18 cellular contexts compared by ENCODE assay signal in genomic region chr13:109357751-109358150, GRCh38.
DNase-seq lines count a peak whose midpoint lies in the region; ATAC-seq and TF ChIP-seq lines count a peak whose summit lies in the region.
"Had no signal": no experiment of that assay in that cellular context is flagged by ENCODE, and none has a peak within 500 bp of the region (broad histone marks: within the 10 kb centered on the region; RNA-seq: fewer than 3 reads in every experiment).

No MANE protein-coding gene starts in this region.

- no peak overlapping the region for H2BK120ac ChIP-seq in mesenchymal stem cell (ENCODE audit: low read depth, low read length)

- no peak overlapping the region for H2BK15ac ChIP-seq in mesenchymal stem cell (ENCODE audit: low read depth, poor library complexity, severe bottlenecking)

- no peak overlapping the region for H4K91ac ChIP-seq in mesenchymal stem cell (ENCODE audit: low read length)

- WGBS in mesenchymal stem cell: 89% methylated on average over 9 of the region's 9 CpGs

- H3K4ac ChIP-seq in mesenchymal stem cell (ENCODE audit: low read depth in 1 of 2, low read length in 2 of 2): no peak overlapping the region

- H3K4me3 ChIP-seq in choroid plexus epithelial cell (ENCODE audit: low read depth, low read length) (no peak overlapping the region), mesenchymal stem cell (ENCODE audit: insufficient read depth in 1 of 2, low read depth in 1 of 2, low read length in 2 of 2) (no peak overlapping the region)
- H3K4me3 ChIP-seq: HAP-1, SK-N-MC had no signal

- no peak overlapping the region for H2AFZ ChIP-seq in mesenchymal stem cell (ENCODE audit: low read depth, low read length)

- no peak overlapping the region for H3K4me2 ChIP-seq in mesenchymal stem cell (ENCODE audit: low read length, poor library complexity, severe bottlenecking)

- H3K14ac ChIP-seq in mesenchymal stem cell (ENCODE audit: low read length in 2 of 2): no peak overlapping the region

- H2BK5ac ChIP-seq in mesenchymal stem cell (ENCODE audit: low read depth, low read length, poor library complexity, severe bottlenecking): no peak overlapping the region

- DNase-seq in EH (ENCODE audit: low read depth): peak; percentile 39
- DNase-seq in M059J (ENCODE audit: low read depth): peak; percentile 88
- DNase-seq in choroid plexus epithelial cell (ENCODE audit: low read depth): peak; percentile 80
- peak; percentile 22 for DNase-seq in mesenchymal stem cell
- no peak for DNase-seq in NCI-H1105 (lab: John Stamatoyannopoulos, UW)
- no peak for DNase-seq in SKM-1 treated with dmso at 0.1 percent for 144 hours (lab: John Stamatoyannopoulos, UW; ENCODE audit: unreplicated experiment)
- DNase-seq: ACHN, DMS79, Kasumi-1, NCI-H1105 treated with DMSO at 0.1 percent for 48 hours, NCI-H1694 treated with DMSO at 0.1 percent for 48 hours, NCI-H510A treated with DMSO at 0.1 percent for 48 hours, NCI-H774, Right ventricle myocardium superior had no signal

- H3K27ac ChIP-seq in mesenchymal stem cell (ENCODE audit: low read length, poor library complexity, severe bottlenecking): no peak overlapping the region
- H3K27ac ChIP-seq: SK-N-MC had no signal

- no peaks in the 10 kb centered on the region for H3K79me1 ChIP-seq in mesenchymal stem cell (replicated peaks; ENCODE audit: low read length, poor library complexity, severe bottlenecking)

- no peak overlapping the region for H3K23ac ChIP-seq in mesenchymal stem cell (ENCODE audit: low read length in 2 of 2)

- no peak for TF ChIP-seq CTCF in choroid plexus epithelial cell (conservative IDR thresholded peaks at IDR 0.05; ENCODE audit: low read depth, low read length)

- no peaks in the 10 kb centered on the region for H3K9me3 ChIP-seq in mesenchymal stem cell (ENCODE audit: control insufficient read depth, low read length)
- H3K9me3 ChIP-seq: HAP-1 had no signal

- H3K9ac ChIP-seq in mesenchymal stem cell (ENCODE audit: low read length): no peak overlapping the region

- H2AK5ac ChIP-seq in mesenchymal stem cell (ENCODE audit: low read length, severe bottlenecking): no peak overlapping the region

- no peak for ATAC-seq in GM19395 (IDR thresholded peaks at IDR 0.05; ENCODE audit: unreplicated experiment)
- no peak for ATAC-seq in HG02759 (IDR thresholded peaks at IDR 0.05; ENCODE audit: unreplicated experiment)

- no peak overlapping the region for H4K8ac ChIP-seq in mesenchymal stem cell (ENCODE audit: low read length)

- no peak overlapping the region for H2BK12ac ChIP-seq in mesenchymal stem cell (ENCODE audit: low read length in 2 of 2)

- no peaks in the 10 kb centered on the region for H3K36me3 ChIP-seq in mesenchymal stem cell (ENCODE audit: control insufficient read depth in 1 of 2, insufficient read depth in 2 of 2, low read depth in 1 of 2, low read length in 2 of 2)
- H3K36me3 ChIP-seq: HAP-1 had no signal

- H3K27me3 ChIP-seq in mesenchymal stem cell (ENCODE audit: control insufficient read depth in 1 of 2, insufficient read depth in 1 of 2, low read length in 2 of 2): no peaks in the 10 kb centered on the region

- H3K18ac ChIP-seq in mesenchymal stem cell (ENCODE audit: low read depth in 1 of 2, low read length in 2 of 2): no peak overlapping the region

- H3K4me1 ChIP-seq in mesenchymal stem cell (ENCODE audit: control insufficient read depth, insufficient read depth, low read depth, low read length): no peaks in the 10 kb centered on the region
- H3K4me1 ChIP-seq: HAP-1 had no signal

Comparison
In these comparisons a context has a peak if more than half of its experiments do, and no peak if none do; other contexts are left out.
1. DNase-seq: peak in EH (single experiment), M059J (single experiment), choroid plexus epithelial cell (single experiment) and mesenchymal stem cell (single experiment); none in NCI-H1105 (single experiment) and SKM-1 treated with dmso at 0.1 percent for 144 hours (single experiment).